17 cellular contexts compared by ENCODE assay signal in the genomic region with DNA sequence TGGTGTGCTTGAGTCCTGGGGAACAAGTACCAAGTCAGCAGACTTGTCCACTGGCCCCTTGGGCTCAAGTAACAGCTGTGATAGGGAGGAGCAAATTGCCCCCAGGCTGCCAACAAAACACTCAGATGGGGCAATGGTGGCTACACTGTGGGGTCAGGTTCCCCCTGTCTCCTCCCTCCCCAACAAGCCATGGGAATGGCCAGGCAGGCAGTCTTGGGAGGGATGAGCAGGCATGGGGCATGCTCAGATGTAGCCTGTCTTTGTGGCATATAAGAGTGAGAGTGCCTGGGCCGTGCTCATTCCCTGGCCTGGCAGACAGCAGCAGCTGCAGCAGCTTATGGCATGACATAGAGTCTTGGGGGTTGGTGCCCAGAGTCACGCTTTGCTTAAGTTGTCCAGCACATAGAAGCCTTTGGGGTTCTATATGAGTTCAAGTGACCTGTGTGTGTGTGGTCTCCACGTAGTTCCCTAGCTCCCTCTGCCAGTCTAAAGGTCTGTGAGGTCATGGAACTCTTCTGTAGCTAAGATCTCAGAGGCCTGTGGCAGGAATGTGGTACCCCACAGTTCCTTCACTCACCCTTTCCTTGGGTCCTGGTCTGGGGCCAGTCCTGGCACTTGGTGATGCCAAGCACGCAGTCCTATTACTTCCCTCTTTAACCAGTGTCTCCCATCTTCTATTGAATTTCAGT. TPM values are rescaled to one million over a fixed set of nuclear protein-coding genes. Genes with fewer than 3 reads are reported as not detected.
DNase-seq lines count a peak whose midpoint lies in the region; ATAC-seq and TF ChIP-seq lines count a peak whose summit lies in the region.
"Had no signal": no experiment of that assay in that cellular context is flagged by ENCODE, and none has a peak within 500 bp of the region (broad histone marks: within the 10 kb centered on the region; RNA-seq: fewer than 3 reads in every experiment).

No MANE protein-coding gene starts in this region.

- H3K27me3 ChIP-seq in right cardiac atrium (ENCODE audit: control insufficient read depth, insufficient read depth) (no peaks in the 10 kb centered on the region), SU-DHL-6 (ENCODE audit: low read length) (no peaks in the 10 kb centered on the region)
- H3K27me3 ChIP-seq: adrenal gland, esophagus squamous epithelium, right lobe of liver had no signal

- peaks cover 12% of the 10 kb centered on the region; the same call in 1 of the 2 replicates for H3K79me2 ChIP-seq in SU-DHL-6 (ENCODE audit: insufficient read depth, low read length)

- DNase-seq in right cardiac atrium = no peak
- no peak for DNase-seq in left ventricle myocardium superior
- no peak for DNase-seq in naive B cell
- no peak for DNase-seq in NCI-H526 treated with DMSO at 0.1 percent for 48 hours (lab: John Stamatoyannopoulos, UW)
- no peak for DNase-seq in coronary artery (ENCODE audit: low spot score)
- no peak for DNase-seq in D341Med (ENCODE audit: low spot score)
- DNase-seq: activated CD4-positive, alpha-beta T cell treated with anti-CD3 and anti-CD28 coated beads for 48 hours; activated T-cell treated with anti-CD3 and anti-CD28 coated beads, Interleukin-2, amount 50 U/mL, for 4 hours; adrenal gland; AML-193; effector CD4-positive, alpha-beta T cell; esophagus squamous epithelium; mucosa of descending colon; NCI-H82; right lobe of liver; stimulated activated naive CD4-positive, alpha-beta T cell treated with Interleukin-2 at 50 U/mL for 16 hours had no signal

- intact Hi-C loops in right cardiac atrium (cut with DNase I) = loop anchor here in 3 of 4 donors (5.0 kb wide), 2 partner anchors 96 to 101 kb away; no protein-coding TSS in a partner anchor
- intact Hi-C loops in left ventricle myocardium superior (cut with micrococcal nuclease) = no loop called here

- peaks cover 13 to 24% (median 21%) of the 10 kb centered on the region in 3 donors for H3K4me1 Mint-ChIP-seq in naive B cell

- H3K36me3 Mint-ChIP-seq in naive B cell = no peaks in the 10 kb centered on the region

- peak; percentile 18 to 21 for ATAC-seq in right cardiac atrium
- ATAC-seq in left ventricle myocardium superior = no peak
- ATAC-seq in naive B cell (ENCODE audit: low read depth in 2 of 2) = no peak

- peaks cover 49% of the 10 kb centered on the region for H3F3A ChIP-seq in SU-DHL-6 (ENCODE audit: insufficient read depth)

- WGBS in right cardiac atrium = 91% methylated on average over 4 of the region's 4 CpGs

- H3K9me3 ChIP-seq in right cardiac atrium (ENCODE audit: control insufficient read depth, low read length) (no peaks in the 10 kb centered on the region), SU-DHL-6 (ENCODE audit: insufficient read depth, low read length) (no peaks in the 10 kb centered on the region)
- H3K9me3 ChIP-seq: adrenal gland, esophagus squamous epithelium, mucosa of descending colon, right lobe of liver had no signal

- no peak overlapping the region for H3K9ac ChIP-seq in SU-DHL-6 (ENCODE audit: low read length)

- peaks cover 13% of the 10 kb centered on the region for H3K36me3 ChIP-seq in SU-DHL-6 (ENCODE audit: low read length)

- H3K27me3 Mint-ChIP-seq in naive B cell = no peaks in the 10 kb centered on the region

- TF ChIP-seq CTCF in SU-DHL-6 (IDR thresholded peaks at IDR 0.05; ENCODE audit: insufficient read depth, low read length, poor library complexity, severe bottlenecking) (no peak), coronary artery (IDR thresholded peaks at IDR 0.05) (no peak)

- no peaks in the 10 kb centered on the region for H3K9me3 Mint-ChIP-seq in naive B cell
- H3K9me3 Mint-ChIP-seq: activated T-cell treated with anti-CD3 and anti-CD28 coated beads, Interleukin-2, amount 50 U/mL, for 4 hours had no signal

- no peaks in the 10 kb centered on the region for H3K9me2 ChIP-seq in SU-DHL-6 (replicated peaks; ENCODE audit: insufficient read depth, low read length)

- H3K4me3 ChIP-seq in right cardiac atrium (ENCODE audit: low read length) = no peak overlapping the region
- H3K4me3 ChIP-seq in SU-DHL-6 (ENCODE audit: insufficient read depth, low read length, poor library complexity, severe bottlenecking) = no peak overlapping the region
- H3K4me3 ChIP-seq in coronary artery = no peak overlapping the region
- H3K4me3 ChIP-seq: adrenal gland, esophagus squamous epithelium, mucosa of descending colon, right lobe of liver had no signal

- H3K4me1 ChIP-seq in right cardiac atrium (ENCODE audit: control insufficient read depth, insufficient read depth, low read length) = no peaks in the 10 kb centered on the region
- H3K4me1 ChIP-seq: adrenal gland, esophagus squamous epithelium, right lobe of liver had no signal

- H4K20me1 ChIP-seq in SU-DHL-6 (ENCODE audit: low read depth, low read length) = no peaks in the 10 kb centered on the region

- H3K27ac Mint-ChIP-seq in naive B cell = peak overlapping the region in 5 of 6 donors; percentile 38 to 94 (median 83)

- H2AFZ ChIP-seq in SU-DHL-6 (ENCODE audit: low read depth, low read length, severe bottlenecking) = no peak overlapping the region

- H3K27ac ChIP-seq in right cardiac atrium (ENCODE audit: low read length) (no peak overlapping the region), SU-DHL-6 (ENCODE audit: low read depth, low read length) (0 out of 2 replicates have a peak overlapping the region, but pooled peaks have one; percentile 25), coronary artery (no peak overlapping the region)
- H3K27ac ChIP-seq: adrenal gland, esophagus squamous epithelium, right lobe of liver had no signal

- H3K4me3 Mint-ChIP-seq in naive B cell = peak overlapping the region in 1 of 8 donors; percentile 17
- H3K4me3 Mint-ChIP-seq: activated T-cell treated with anti-CD3 and anti-CD28 coated beads, Interleukin-2, amount 50 U/mL, for 4 hours had no signal

- H3K4me2 ChIP-seq in SU-DHL-6 (ENCODE audit: low read depth, low read length, poor library complexity, severe bottlenecking) = no peak overlapping the region

RNA-seq across cellular contexts. Expression of gene BIRC2, which starts 44.7 kb away (rescaled TPM):
- 10 to 100 TPM; 29.6 to 35.0 (median 31.9) TPM for total RNA-seq in right cardiac atrium
- polyA plus RNA-seq in right cardiac atrium = 21.1 TPM
- 31.1 TPM for total RNA-seq in left ventricle myocardium superior
- polyA plus RNA-seq in naive B cell (ENCODE audit: low read depth in 6 of 6) = 10 to 100 TPM; 28.2 to 43.9 (median 35.6) TPM

Comparison
In these comparisons a context has a peak if more than half of its experiments do, and no peak if none do; other contexts are left out.
1. ATAC-seq: peak in right cardiac atrium (2 of 2); none in left ventricle myocardium superior (single experiment) and naive B cell (0 of 2).